10 cellular contexts compared by ENCODE assay signal in the genomic region with DNA sequence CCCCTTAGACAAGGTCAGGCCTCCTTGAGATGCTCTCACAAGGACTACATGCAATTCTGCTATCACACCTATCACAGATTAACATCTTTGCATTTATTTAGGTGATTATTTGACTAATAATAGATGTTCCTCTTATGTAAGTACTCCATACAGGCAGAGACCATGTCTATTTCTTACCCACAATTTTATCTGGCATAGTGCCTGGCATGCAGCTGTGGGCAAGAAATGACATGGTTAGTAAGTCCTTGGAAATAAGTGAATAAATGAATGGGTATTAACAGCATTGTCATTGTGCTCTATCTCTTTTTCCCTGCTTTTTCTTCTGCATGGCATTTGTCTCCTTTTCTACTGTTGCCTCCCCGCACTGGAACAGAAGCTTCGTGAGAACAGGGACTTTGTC. TPM values are rescaled to one million over a fixed set of nuclear protein-coding genes. Genes with fewer than 3 reads are reported as not detected.
DNase-seq lines count a peak whose midpoint lies in the region; ATAC-seq, FAIRE-seq and TF ChIP-seq lines count a peak whose summit lies in the region.
"Had no signal": no experiment of that assay in that cellular context is flagged by ENCODE, and none has a peak within 500 bp of the region (broad histone marks: within the 10 kb centered on the region; RNA-seq: fewer than 3 reads in every experiment).

No MANE protein-coding gene starts in this region.

- no peak overlapping the region for H3K4me3 Mint-ChIP-seq in activated naive CD8-positive, alpha-beta T cell treated with anti-CD3 and anti-CD28 coated beads, Interleukin-2, amount 10 ng/mL, durations not matched to agents 7 days and 5 days

- peak overlapping the region; percentile 94 for H3K27ac Mint-ChIP-seq in activated naive CD8-positive, alpha-beta T cell treated with anti-CD3 and anti-CD28 coated beads, Interleukin-2, amount 10 ng/mL, durations not matched to agents 7 days and 5 days

- no peaks in the 10 kb centered on the region for H3K9me3 Mint-ChIP-seq in activated naive CD8-positive, alpha-beta T cell treated with anti-CD3 and anti-CD28 coated beads, Interleukin-2, amount 10 ng/mL, durations not matched to agents 7 days and 5 days

- peaks cover 100% of the 10 kb centered on the region for H3K4me1 ChIP-seq in left ventricle myocardium inferior
- H3K4me1 ChIP-seq in muscle layer of colon (ENCODE audit: insufficient read depth, low read length): peaks cover 82% of the 10 kb centered on the region
- H3K4me1 ChIP-seq in upper lobe of left lung: peaks cover 90 to 99% (median 92%) of the 10 kb centered on the region in 4 donors

- peaks cover 49% of the 10 kb centered on the region for H3K36me3 Mint-ChIP-seq in activated naive CD8-positive, alpha-beta T cell treated with anti-CD3 and anti-CD28 coated beads, Interleukin-2, amount 10 ng/mL, durations not matched to agents 7 days and 5 days

- ATAC-seq in Right ventricle myocardium superior (ENCODE audit: poor library complexity): no peak
- no peak for ATAC-seq in activated naive CD8-positive, alpha-beta T cell treated with anti-CD3 and anti-CD28 coated beads, Interleukin-2, amount 10 ng/mL, durations not matched to agents 7 days and 5 days (ENCODE audit: low read depth)
- ATAC-seq in upper lobe of left lung (ENCODE audit: low FRiP score in 2 of 2): no peak

- FAIRE-seq in GM12892 (lab: Jason Lieb, UNC): no peak

- TF ChIP-seq CTCF in left ventricle myocardium inferior (IDR thresholded peaks at IDR 0.05; ENCODE audit: borderline replicate concordance) (no peak), upper lobe of left lung (IDR thresholded peaks at IDR 0.05) (no peak)

- in situ Hi-C loops in ACHN (cut with HindIII; ENCODE audit: low pct_ligation_motif_present, low pct_unique_long_range_greater_than_20kb, low sequenced_read_pairs): no loop called here

- H3K27me3 Mint-ChIP-seq in activated naive CD8-positive, alpha-beta T cell treated with anti-CD3 and anti-CD28 coated beads, Interleukin-2, amount 10 ng/mL, durations not matched to agents 7 days and 5 days: no peaks in the 10 kb centered on the region

- H3K27me3 ChIP-seq in left ventricle myocardium inferior (ENCODE audit: low read depth): no peaks in the 10 kb centered on the region
- no peaks in the 10 kb centered on the region for H3K27me3 ChIP-seq in muscle layer of colon (ENCODE audit: control insufficient read depth in 1 of 2, insufficient read depth in 2 of 2, low read length in 2 of 2)
- H3K27me3 ChIP-seq in upper lobe of left lung: no peaks in the 10 kb centered on the region

- 74 to 81% methylated on average over 2 of the region's 2 CpGs for WGBS in upper lobe of left lung, 2 donors

- peak overlapping the region; percentile 99 for H3K27ac ChIP-seq in left ventricle myocardium inferior (replicated peaks)
- H3K27ac ChIP-seq in muscle layer of colon (ENCODE audit: low read depth, low read length): peak overlapping the region; percentile 83
- peak overlapping the region; percentile 84 to 100 (median 96) for H3K27ac ChIP-seq in upper lobe of left lung

- DNase-seq in left ventricle myocardium inferior: no peak
- no peak for DNase-seq in Right ventricle myocardium superior
- no peak for DNase-seq in activated naive CD8-positive, alpha-beta T cell treated with anti-CD3 and anti-CD28 coated beads, Interleukin-2, amount 10 ng/mL, durations not matched to agents 7 days and 5 days
- no peak for DNase-seq in upper lobe of left lung
- no peak for DNase-seq in ACHN
- DNase-seq in HuH-7.5 (ENCODE audit: low spot score): no peak
- no peak for DNase-seq in GM12892 (ENCODE audit: insufficient read length)
- DNase-seq: NCI-H2107 had no signal

- TF ChIP-seq EP300 in upper lobe of left lung (IDR thresholded peaks at IDR 0.05): no peak

- intact Hi-C loops in left ventricle myocardium inferior (cut with micrococcal nuclease) (loop anchor here (5.0 kb wide), 1 partner anchor 73 kb away; the partner anchor contains the start of gene IRF1), Right ventricle myocardium superior (cut with DNase I) (loop anchor here (5.0 kb wide), 1 partner anchor 68 kb away; no protein-coding TSS in a partner anchor)

- no peak for TF ChIP-seq POLR2A in upper lobe of left lung (IDR thresholded peaks at IDR 0.05)
- TF ChIP-seq POLR2A in GM12892 (IDR thresholded peaks at IDR 0.05; ENCODE audit: low read depth, low read length): no peak

- peaks cover 76% of the 10 kb centered on the region for H3K4me1 Mint-ChIP-seq in activated naive CD8-positive, alpha-beta T cell treated with anti-CD3 and anti-CD28 coated beads, Interleukin-2, amount 10 ng/mL, durations not matched to agents 7 days and 5 days

- H3K36me3 ChIP-seq in left ventricle myocardium inferior (peaks cover 9% of the 10 kb centered on the region), muscle layer of colon (ENCODE audit: insufficient read depth, low read length) (peaks cover 18% of the 10 kb centered on the region), upper lobe of left lung (peaks cover 0 to 3% (median 0%) of the 10 kb centered on the region in 4 donors)

- H3K4me3 ChIP-seq in left ventricle myocardium inferior (no peak overlapping the region), muscle layer of colon (ENCODE audit: low read depth in 1 of 2, low read length in 2 of 2) (peak overlapping the region in 1 of 2 donors; percentile 17), upper lobe of left lung (no peak overlapping the region)
- H3K4me3 ChIP-seq: smooth muscle cell had no signal

- POLR2A ChIA-PET in activated naive CD8-positive, alpha-beta T cell treated with anti-CD3 and anti-CD28 coated beads, Interleukin-2, amount 10 ng/mL, durations not matched to agents 7 days and 5 days (lab: Charles Lee): interaction anchor here (0.8 to 3.1 kb wide), 4 partner anchors 61 to 74 kb away, joined by 3 to 19 read pairs (median 6); partner anchors contain the start of gene IRF1

- H3K9me3 ChIP-seq in left ventricle myocardium inferior (replicated peaks) (no peaks in the 10 kb centered on the region), muscle layer of colon (ENCODE audit: low read length) (no peaks in the 10 kb centered on the region), upper lobe of left lung (no peaks in the 10 kb centered on the region)

- H3K9ac ChIP-seq in muscle layer of colon (ENCODE audit: low read length): no peak overlapping the region

RNA-seq across cellular contexts. Expression of gene SLC22A5, which starts 49.4 kb away (rescaled TPM):
- total RNA-seq in left ventricle myocardium inferior (20.8 TPM), Right ventricle myocardium superior (22.7 TPM), upper lobe of left lung (10 to 100 TPM in 4 of 6 donors, 1 to 10 TPM in 2; 7.9 to 22.0 (median 12.7) TPM)
- total RNA-seq in activated naive CD8-positive, alpha-beta T cell treated with anti-CD3 and anti-CD28 coated beads, Interleukin-2, amount 10 ng/mL, durations not matched to agents 7 days and 5 days: 1 to 10 TPM; 5.1 to 6.0 TPM
- 1.5 TPM for polyA plus RNA-seq in GM12892 (2012; ENCODE audit: missing spikeins)
